Comparison of ENCODE assay signal across 26 cellular contexts in the genomic region with DNA sequence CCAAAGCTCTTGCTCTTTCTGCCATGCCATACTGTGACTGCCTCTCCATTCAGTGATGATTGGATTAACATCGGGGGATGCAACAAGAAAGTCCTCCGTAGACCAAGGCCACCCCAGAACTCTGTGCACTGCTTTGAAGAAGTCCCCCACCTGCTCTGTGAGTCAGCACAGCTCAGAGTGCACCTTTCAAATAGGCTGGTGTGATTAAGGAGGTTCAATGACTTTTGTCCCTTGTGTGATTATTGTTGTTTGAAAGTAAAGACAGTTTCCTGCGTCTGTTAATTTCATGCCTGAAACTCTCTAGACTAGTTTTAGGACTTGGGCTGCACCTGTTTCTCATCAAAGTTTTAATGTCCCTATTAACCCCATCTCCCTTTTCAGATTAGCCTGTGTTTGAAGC. TPM values are rescaled to one million over a fixed set of nuclear protein-coding genes. Genes with fewer than 3 reads are reported as not detected.
DNase-seq lines count a peak whose midpoint lies in the region; ATAC-seq, FAIRE-seq and TF ChIP-seq lines count a peak whose summit lies in the region.
"Had no signal": no experiment of that assay in that cellular context is flagged by ENCODE, and none has a peak within 500 bp of the region (broad histone marks: within the 10 kb centered on the region; RNA-seq: fewer than 3 reads in every experiment).

No MANE protein-coding gene starts in this region.

- H3K4me3 ChIP-seq in MM.1S (ENCODE audit: low read length): no peak overlapping the region
- H3K4me3 ChIP-seq in GM12878: no peak overlapping the region
- H3K4me3 ChIP-seq: A549, HAP-1 had no signal

- TF ChIP-seq CTCF in MM.1S (IDR thresholded peaks at IDR 0.05; ENCODE audit: low read length) (no peak), GM12878 (IDR thresholded peaks at IDR 0.05 in 2 of 3, conservative IDR thresholded peaks at IDR 0.05 in 1 of 3; ENCODE audit: control insufficient read depth in 2 of 3, extremely low read depth in 1 of 3, insufficient read depth in 1 of 3, low read depth in 3 of 3, low read length in 3 of 3) (no peak)

- CTCF ChIA-PET in GM12878 (lab: Yijun Ruan, JAX): interaction anchor here (0.9 to 1.6 kb wide), 3 partner anchors 62 to 287 kb away, joined by 3 to 6 read pairs (median 3); no protein-coding TSS in a partner anchor

- peaks cover 48% of the 10 kb centered on the region for H3K4me1 ChIP-seq in MM.1S (ENCODE audit: low read length)
- no peaks in the 10 kb centered on the region; the same call in 1 of the 2 replicates for H3K4me1 ChIP-seq in GM12878 (ENCODE audit: control insufficient read depth, insufficient read depth, low read length)
- H3K4me1 ChIP-seq: A549, HAP-1 had no signal

- H4K20me1 ChIP-seq in MM.1S (ENCODE audit: insufficient read depth, low read length) (no peaks in the 10 kb centered on the region), GM12878 (ENCODE audit: control insufficient read depth, insufficient read depth) (no peaks in the 10 kb centered on the region)

- H3K9me3 ChIP-seq in MM.1S (replicated peaks; ENCODE audit: insufficient read depth, low read length): no peaks in the 10 kb centered on the region
- H3K9me3 ChIP-seq in GM12878 (replicated peaks; ENCODE audit: control insufficient read depth, insufficient read depth, low read length): no peaks in the 10 kb centered on the region
- H3K9me3 ChIP-seq: A549, HAP-1 had no signal

- TF ChIP-seq RAD21 in GM12878 (IDR thresholded peaks at IDR 0.05; ENCODE audit: insufficient read depth, low read depth, low read length): no peak

- H3K27ac ChIP-seq in MM.1S (ENCODE audit: low read length) (peak overlapping the region; percentile 51; the same call in 1 of the 2 replicates), GM12878 (ENCODE audit: control insufficient read depth, insufficient read depth) (no peak overlapping the region)
- H3K27ac ChIP-seq: A549 had no signal

- WGBS in GM12878 (ENCODE audit: insufficient coverage, insufficient replicate concordance, low lambda C conversion rate, missing lambda C conversion rate): 92% methylated on average over 3 of the region's 3 CpGs

- DNase-seq in NCI-H82 (lab: John Stamatoyannopoulos, UW) (peak; percentile 47), NCI-H82 treated with DMSO at 0.1 percent for 48 hours (lab: John Stamatoyannopoulos, UW; ENCODE audit: unreplicated experiment) (no peak), MM.1S (peak; percentile 69), GM12878 (ENCODE audit: low read depth, low spot score) (no peak), sciatic nerve (ENCODE audit: low spot score) (no peak), posterior vena cava (ENCODE audit: low spot score) (no peak), HK-2 (ENCODE audit: unreplicated experiment) (no peak)
- DNase-seq: 8988T; ACHN; C1 segment of cervical spinal cord; Calu3; CD4-positive, alpha-beta memory T cell; COR-L47; DMS53; DMS79 treated with DMSO at 0.1 percent for 48 hours; GF-D8; GOT3; HFFc6 had no signal

- intact Hi-C loops in GM12878 (cut with micrococcal nuclease; ENCODE audit: unreplicated experiment) (loop anchor here (10.0 kb wide), 1 partner anchor 59 kb away; no protein-coding TSS in a partner anchor), sciatic nerve (cut with DNase I) (no loop called here), posterior vena cava (cut with DNase I) (no loop called here)

- TF ChIP-seq EP300 in GM12878 (IDR thresholded peaks at IDR 0.05; ENCODE audit: borderline replicate concordance in 1 of 2, control insufficient read depth in 1 of 2, low read depth in 2 of 2, low read length in 2 of 2): no peak

- RAD21 ChIA-PET in GM12878 (lab: Charles Lee; ENCODE audit: unreplicated experiment): no interaction called here

- H3K36me3 ChIP-seq in MM.1S (replicated peaks; ENCODE audit: insufficient read depth, low read length) (no peaks in the 10 kb centered on the region), GM12878 (ENCODE audit: control insufficient read depth in 2 of 2, insufficient read depth in 2 of 2, low read length in 1 of 2) (no peaks in the 10 kb centered on the region)
- H3K36me3 ChIP-seq: HAP-1 had no signal

- H2AFZ ChIP-seq in MM.1S (ENCODE audit: low read length) (peak overlapping the region; percentile 51), GM12878 (ENCODE audit: control insufficient read depth, low read depth, low read length) (no peak overlapping the region)

- in situ Hi-C loops in GM12878 (cut with MboI): no loop called here

- peak; percentile 69 for FAIRE-seq in GM12878 (lab: Jason Lieb, UNC)
- FAIRE-seq: A549, GM12891, GM18507, H54 had no signal

- POLR2A ChIA-PET in GM12878 (lab: Charles Lee): no interaction called here

- no peak for TF ChIP-seq POLR2A in GM12878 (IDR thresholded peaks at IDR 0.05; ENCODE audit: low read depth, low read length)

- H3K9ac ChIP-seq in MM.1S (ENCODE audit: low read length): no peak overlapping the region
- no peak overlapping the region for H3K9ac ChIP-seq in GM12878 (ENCODE audit: control insufficient read depth, insufficient read depth, low read length)

- H3F3A ChIP-seq in MM.1S (ENCODE audit: insufficient read depth, low read length): peaks cover 28% of the 10 kb centered on the region

- no peaks in the 10 kb centered on the region for H3K79me2 ChIP-seq in MM.1S (ENCODE audit: low read length)
- H3K79me2 ChIP-seq in GM12878 (ENCODE audit: control insufficient read depth, insufficient read depth, low read length): no peaks in the 10 kb centered on the region

- H3K4me2 ChIP-seq in MM.1S (ENCODE audit: low read depth, low read length): peak overlapping the region; percentile 47
- no peak overlapping the region for H3K4me2 ChIP-seq in GM12878 (ENCODE audit: control insufficient read depth, insufficient read depth)
- H3K4me2 ChIP-seq: A549 had no signal

- SMC1A ChIA-PET in GM12878 (lab: Charles Lee; ENCODE audit: uncharacterized antibody, unreplicated experiment): interaction anchor here (0.6 kb wide), 1 partner anchor 631 kb away, joined by 4 read pairs; no protein-coding TSS in a partner anchor

- no TSS peak for BruUV-seq in GM12878 (replicated peaks; lab: Mats Ljungman, UMichigan)

- no peaks in the 10 kb centered on the region; the same call in 1 of the 2 replicates for H3K9me2 ChIP-seq in MM.1S (replicated peaks; ENCODE audit: insufficient read depth, low read length)

- H3K27me3 ChIP-seq in MM.1S (replicated peaks; ENCODE audit: insufficient read depth, low read length) (no peaks in the 10 kb centered on the region), GM12878 (replicated peaks in 1 of 2; ENCODE audit: control insufficient read depth in 2 of 2, insufficient read depth in 2 of 2, low read length in 1 of 2) (no peaks in the 10 kb centered on the region; a peak in 1 of 4 replicates)

- ATAC-seq in GM12878 (peak; percentile 66), sciatic nerve (no peak)
- ATAC-seq: A549 had no signal

TF ChIP-seq in GM12878, 131 proteins besides CTCF, POLR2A, EP300 and RAD21 (continues in another document):
- TF ChIP-seq KDM1A (IDR thresholded peaks at IDR 0.05; ENCODE audit: borderline replicate concordance) (no peak), MTA3 (IDR thresholded peaks at IDR 0.05; ENCODE audit: borderline replicate concordance, low read length) (no peak), DPF2 (IDR thresholded peaks at IDR 0.05) (no peak), NBN (IDR thresholded peaks at IDR 0.05) (no peak), NFXL1 (IDR thresholded peaks at IDR 0.05; ENCODE audit: borderline replicate concordance) (no peak)
- TF ChIP-seq, protein P1, sequence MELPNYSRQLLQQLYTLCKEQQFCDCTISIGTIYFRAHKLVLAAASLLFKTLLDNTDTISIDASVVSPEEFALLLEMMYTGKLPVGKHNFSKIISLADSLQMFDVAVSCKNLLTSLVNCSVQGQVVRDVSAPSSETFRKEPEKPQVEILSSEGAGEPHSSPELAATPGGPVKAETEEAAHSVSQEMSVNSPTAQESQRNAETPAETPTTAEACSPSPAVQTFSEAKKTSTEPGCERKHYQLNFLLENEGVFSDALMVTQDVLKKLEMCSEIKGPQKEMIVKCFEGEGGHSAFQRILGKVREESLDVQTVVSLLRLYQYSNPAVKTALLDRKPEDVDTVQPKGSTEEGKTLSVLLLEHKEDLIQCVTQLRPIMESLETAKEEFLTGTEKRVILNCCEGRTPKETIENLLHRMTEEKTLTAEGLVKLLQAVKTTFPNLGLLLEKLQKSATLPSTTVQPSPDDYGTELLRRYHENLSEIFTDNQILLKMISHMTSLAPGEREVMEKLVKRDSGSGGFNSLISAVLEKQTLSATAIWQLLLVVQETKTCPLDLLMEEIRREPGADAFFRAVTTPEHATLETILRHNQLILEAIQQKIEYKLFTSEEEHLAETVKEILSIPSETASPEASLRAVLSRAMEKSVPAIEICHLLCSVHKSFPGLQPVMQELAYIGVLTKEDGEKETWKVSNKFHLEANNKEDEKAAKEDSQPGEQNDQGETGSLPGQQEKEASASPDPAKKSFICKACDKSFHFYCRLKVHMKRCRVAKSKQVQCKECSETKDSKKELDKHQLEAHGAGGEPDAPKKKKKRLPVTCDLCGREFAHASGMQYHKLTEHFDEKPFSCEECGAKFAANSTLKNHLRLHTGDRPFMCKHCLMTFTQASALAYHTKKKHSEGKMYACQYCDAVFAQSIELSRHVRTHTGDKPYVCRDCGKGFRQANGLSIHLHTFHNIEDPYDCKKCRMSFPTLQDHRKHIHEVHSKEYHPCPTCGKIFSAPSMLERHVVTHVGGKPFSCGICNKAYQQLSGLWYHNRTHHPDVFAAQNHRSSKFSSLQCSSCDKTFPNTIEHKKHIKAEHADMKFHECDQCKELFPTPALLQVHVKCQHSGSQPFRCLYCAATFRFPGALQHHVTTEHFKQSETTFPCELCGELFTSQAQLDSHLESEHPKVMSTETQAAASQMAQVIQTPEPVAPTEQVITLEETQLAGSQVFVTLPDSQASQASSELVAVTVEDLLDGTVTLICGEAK (IDR thresholded peaks at IDR 0.05; ENCODE audit: borderline replicate concordance): no peak

RNA-seq across cellular contexts. Expression of a gene that starts 33.0 kb away (rescaled TPM):
- total RNA-seq in GM12878 (2013; cell fraction: nucleolus; rRNA removed): not detected in 2 replicates
- total RNA-seq in GM12878 (2014; rRNA removed): not detected in 2 replicates
- total RNA-seq in GM12878 (2014; rRNA removed; fragmentation: Illumina TruSeq; extraction: Trizol): not detected in 2 replicates
- total RNA-seq in GM12878 (2021): not detected in 2 replicates
- polyA plus RNA-seq in GM12878 (2011; ENCODE audit: low read depth): not detected
- polyA plus RNA-seq in GM12878 (2011; rRNA removed): not detected in 2 replicates
- not detected in 2 replicates for polyA plus RNA-seq in GM12878 (2011; cell fraction: cytosol; rRNA removed)
- not detected in 2 replicates for polyA plus RNA-seq in GM12878 (2011; cell fraction: nucleus; rRNA removed)
- not detected in 2 replicates for polyA plus RNA-seq in GM12878 (2012)
- not detected in 2 replicates for polyA plus RNA-seq in GM12878 (2014; fragmentation: Illumina TruSeq; extraction: Trizol)
- polyA plus RNA-seq in GM12878 (2014; fragmentation: Nextera tagmentation; extraction: Ambion mirVana): not detected
- polyA plus RNA-seq in GM12878 (2014; rRNA removed): not detected in 2 replicates
- not detected for polyA plus RNA-seq in GM12878 (2016; fragmentation: Nextera tagmentation; extraction: Ambion mirVana)
- not detected in 2 replicates for polyA minus RNA-seq in GM12878 (2011; rRNA and poly(A)+ RNA removed)
- not detected in 2 replicates for polyA minus RNA-seq in GM12878 (2011; cell fraction: cytosol; rRNA and poly(A)+ RNA removed)
- polyA minus RNA-seq in GM12878 (2011; cell fraction: nucleus; rRNA and poly(A)+ RNA removed): not detected in 2 replicates
- total RNA-seq in sciatic nerve: not detected
- total RNA-seq in posterior vena cava: not detected
- total RNA-seq: Calu3; CD4-positive, alpha-beta memory T cell; Daoy; G401; HFFc6 had no signal
- polyA plus RNA-seq: A549; BJ; CD4-positive, alpha-beta memory T cell had no signal

Comparison
In these comparisons a context has a peak if more than half of its experiments do, and no peak if none do; other contexts are left out.
1. DNase-seq: peak in NCI-H82 (single experiment) and MM.1S (single experiment); none in NCI-H82 treated with DMSO at 0.1 percent for 48 hours (single experiment), GM12878 (single experiment), sciatic nerve (single experiment), posterior vena cava (single experiment) and HK-2 (single experiment).